11 cellular contexts compared by ENCODE assay signal in genomic region chr9:136645903-136646754, GRCh38. TPM values are rescaled to one million over a fixed set of nuclear protein-coding genes. Genes with fewer than 3 reads are reported as not detected.
A peak's percentile ranks its signal among the peaks of the same experiment; 100 is the strongest.
DNase-seq lines count a peak whose midpoint lies in the region; ATAC-seq, FAIRE-seq and TF ChIP-seq lines count a peak whose summit lies in the region.
"Had no signal": no experiment of that assay in that cellular context is flagged by ENCODE, and none has a peak within 500 bp of the region (broad histone marks: within the 10 kb centered on the region; RNA-seq: fewer than 3 reads in every experiment).

No MANE protein-coding gene starts in this region.

- peak overlapping the region; percentile 44 for H3K27ac ChIP-seq in caudate nucleus (ENCODE audit: low read depth, low read length)
- H3K27ac ChIP-seq in layer of hippocampus (ENCODE audit: low read depth, low read length): peak overlapping the region; percentile 75
- peak overlapping the region; percentile 36 to 91 (median 71) for H3K27ac ChIP-seq in skin epidermis

- ATAC-seq in HG02642 (IDR thresholded peaks at IDR 0.05; ENCODE audit: poor library complexity, unreplicated experiment) (no peak), HG02884 (IDR thresholded peaks at IDR 0.05; ENCODE audit: unreplicated experiment) (no peak), HG03439 (IDR thresholded peaks at IDR 0.05; ENCODE audit: unreplicated experiment) (no peak)

- DNase-seq in GM12891 (ENCODE audit: insufficient read length, low spot score): no peak
- peak in 3 of 61 donors; percentile 2 to 33 (median 8) for DNase-seq in caudate nucleus (lab: John Stamatoyannopoulos, UW)
- DNase-seq in central memory CD4-positive, alpha-beta T cell: no peak
- DNase-seq: NCI-H510A, T-helper 1 cell had no signal

- TF ChIP-seq POLR2A in GM12891 (IDR thresholded peaks at IDR 0.05; ENCODE audit: low read depth, low read length): no peak

- peak; percentile 26 for FAIRE-seq in GM12891 (lab: Jason Lieb, UNC)
- FAIRE-seq: D721Med had no signal

- peaks cover 4% of the 10 kb centered on the region for H3K27me3 ChIP-seq in layer of hippocampus (ENCODE audit: control insufficient read depth, insufficient read depth, low read length)

- peak overlapping the region in 1 of 7 experiments; percentile 11 for H3K4me3 ChIP-seq in skin epidermis

TF ChIP-seq in GM12891, 5 proteins besides CTCF, POLR2A, EP300 and RAD21:
- no peak for TF ChIP-seq POLR2AphosphoS5 (IDR thresholded peaks at IDR 0.05; ENCODE audit: low read depth, low read length)
- TF ChIP-seq TAF1 (IDR thresholded peaks at IDR 0.05; ENCODE audit: low read depth, low read length): no peak
- TF ChIP-seq PAX5 (IDR thresholded peaks at IDR 0.05; ENCODE audit: insufficient read depth, low read length, severe bottlenecking): no peak
- TF ChIP-seq POU2F2 (IDR thresholded peaks at IDR 0.05; ENCODE audit: low read depth, low read length): no peak
- no peak for TF ChIP-seq SPI1 (IDR thresholded peaks at IDR 0.05; ENCODE audit: low read depth, low read length)
TF ChIP-seq in GM12891: peak in this region for 0.

RNA-seq across cellular contexts. Expression of gene EGFL7, which starts 16.6 kb away (rescaled TPM):
- polyA plus RNA-seq in GM12891 (2012; ENCODE audit: low read depth, missing spikeins): 0.09 TPM

RNA-seq across cellular contexts. Expression of gene AGPAT2, which starts 41.1 kb away (rescaled TPM):
- 5.1 TPM for polyA plus RNA-seq in GM12891 (2012; ENCODE audit: low read depth, missing spikeins)
